ENCODE assay signal across 23 cellular contexts in genomic region chr2:108392029-108392428, GRCh38. TPM values are rescaled to one million over a fixed set of nuclear protein-coding genes. Genes with fewer than 3 reads are reported as not detected.
A peak's percentile ranks its signal among the peaks of the same experiment; 100 is the strongest.
DNase-seq lines count a peak whose midpoint lies in the region; ATAC-seq and TF ChIP-seq lines count a peak whose summit lies in the region.
"Had no signal": no experiment of that assay in that cellular context is flagged by ENCODE, and none has a peak within 500 bp of the region (broad histone marks: within the 10 kb centered on the region; RNA-seq: fewer than 3 reads in every experiment).

No MANE protein-coding gene starts in this region.

- no peak for TF ChIP-seq POLR2A in body of pancreas (IDR thresholded peaks at IDR 0.05)

- 82 to 90% methylated on average over 1 of the region's 1 CpG for WGBS in body of pancreas, 2 donors

- CTCF ChIA-PET in GM10248 (lab: Yijun Ruan, JAX): interaction anchor here (0.9 to 2.0 kb wide), 2 partner anchors 8 to 192 kb away, joined by 4 read pairs; no protein-coding TSS in a partner anchor

- TF ChIP-seq CTCF in endothelial cell (IDR thresholded peaks at IDR 0.05; ENCODE audit: unreplicated experiment) (no peak), body of pancreas (IDR thresholded peaks at IDR 0.05) (no peak), GM10248 (IDR thresholded peaks at IDR 0.05; ENCODE audit: control extremely low read depth, extremely low read depth, low read depth, missing control alignments) (no peak)

- intact Hi-C loops in body of pancreas (cut with DNase I): no loop called here

- peak overlapping the region; percentile 92 for H3K27ac Mint-ChIP-seq in endothelial cell (ENCODE audit: unreplicated experiment)
- H3K27ac Mint-ChIP-seq: CD4-positive, alpha-beta T cell; CD8-positive, alpha-beta memory T cell had no signal

- H3K9me3 ChIP-seq in SJCRH30 (replicated peaks): 0 out of 2 replicates have a peak, but pooled peaks cover 2% of the 10 kb centered on the region
- H3K9me3 ChIP-seq in body of pancreas: no peaks in the 10 kb centered on the region
- H3K9me3 ChIP-seq: BE2C had no signal

- ATAC-seq in body of pancreas: no peak
- ATAC-seq: A549, GM12878 had no signal

- H3K9me3 Mint-ChIP-seq in endothelial cell (ENCODE audit: unreplicated experiment): no peaks in the 10 kb centered on the region

- POLR2A ChIA-PET in GM10248 (lab: Yijun Ruan, JAX): no interaction called here

- no peak overlapping the region for H3K4me3 ChIP-seq in SJCRH30
- H3K4me3 ChIP-seq in body of pancreas: no peak overlapping the region
- H3K4me3 ChIP-seq: A549; BLaER1 treated with 17β-estradiol and CSF1 and Interleukin-3, amounts not matched to agents 10 nM and 100 nM; GM12878; GM23248 had no signal

- H3K27me3 Mint-ChIP-seq in endothelial cell (ENCODE audit: unreplicated experiment): peaks cover 1% of the 10 kb centered on the region

- H3K4me1 ChIP-seq in SJCRH30 (peaks cover 9% of the 10 kb centered on the region), body of pancreas (no peaks in the 10 kb centered on the region)
- H3K4me1 ChIP-seq: BE2C; BLaER1 treated with 17β-estradiol and CSF1 and Interleukin-3, amounts not matched to agents 10 nM and 100 nM had no signal

- H3K4me3 Mint-ChIP-seq in endothelial cell (ENCODE audit: unreplicated experiment): peak overlapping the region; percentile 11
- H3K4me3 Mint-ChIP-seq: CD14-positive monocyte; CD4-positive, alpha-beta T cell; CD8-positive, alpha-beta memory T cell had no signal

- DNase-seq in DMS53 (lab: John Stamatoyannopoulos, UW) (peak; percentile 41), SJCRH30 (peak; percentile 24 to 47), endothelial cell (ENCODE audit: low spot score) (no peak), myocyte (ENCODE audit: low read depth) (peak; percentile 22), body of pancreas (no peak), NCI-H2107 (lab: John Stamatoyannopoulos, UW) (no peak), caudate nucleus (lab: John Stamatoyannopoulos, UW) (no peak), GM10248 (ENCODE audit: extremely low spot score) (no peak)
- DNase-seq: 8988T; ACHN; AML-193; BE2C; CD4-positive, alpha-beta T cell; CD8-positive, alpha-beta memory T cell; DMS 273 treated with DMSO at 0.1 percent for 48 hours; DND-41; GM23248; H7; HCEC 1CT had no signal

- H3K36me3 ChIP-seq in SJCRH30 (no peaks in the 10 kb centered on the region), body of pancreas (replicated peaks in 1 of 2; ENCODE audit: insufficient read depth in 1 of 2, low read depth in 2 of 2) (no peaks in the 10 kb centered on the region)
- H3K36me3 ChIP-seq: BE2C; BLaER1 treated with 17β-estradiol and CSF1 and Interleukin-3, amounts not matched to agents 10 nM and 100 nM had no signal

- H3K27me3 ChIP-seq in SJCRH30 (no peaks in the 10 kb centered on the region), body of pancreas (no peaks in the 10 kb centered on the region)
- H3K27me3 ChIP-seq: BE2C; BLaER1 treated with 17β-estradiol and CSF1 and Interleukin-3, amounts not matched to agents 10 nM and 100 nM had no signal

- peaks cover 20% of the 10 kb centered on the region for H3K4me1 Mint-ChIP-seq in endothelial cell (ENCODE audit: unreplicated experiment)
- H3K4me1 Mint-ChIP-seq: CD14-positive monocyte; CD8-positive, alpha-beta memory T cell had no signal

- H3K27ac ChIP-seq in SJCRH30 (peak overlapping the region; percentile 9; the same call in 1 of the 2 replicates), body of pancreas (no peak overlapping the region), caudate nucleus (ENCODE audit: low read depth, low read length) (no peak overlapping the region)
- H3K27ac ChIP-seq: BLaER1 treated with 17β-estradiol and CSF1 and Interleukin-3, amounts not matched to agents 10 nM and 100 nM; GM23248 had no signal

- H3K36me3 Mint-ChIP-seq in endothelial cell (ENCODE audit: low read depth, unreplicated experiment): peaks cover 37% of the 10 kb centered on the region
- H3K36me3 Mint-ChIP-seq: CD14-positive monocyte had no signal

RNA-seq across cellular contexts. Expression of gene SULT1C4, which starts 14.3 kb away (rescaled TPM):
- total RNA-seq in SJCRH30 (2014; rRNA removed; shearing (Covaris generic)): 1.6 and 2.4 TPM in 2 replicates
- total RNA-seq in endothelial cell (ENCODE audit: unreplicated experiment) (22.6 TPM), myocyte (not detected in 2 replicates), body of pancreas (1 to 10 TPM; 1.3 to 4.2 TPM)
- 0.04 TPM for polyA plus RNA-seq in myocyte (2012)
- total RNA-seq: CD4-positive, alpha-beta T cell; CD8-positive, alpha-beta memory T cell; GM12878; GM23248 had no signal
- polyA plus RNA-seq: CD14-positive monocyte; CD8-positive, alpha-beta memory T cell; GM23248 had no signal

RNA-seq across cellular contexts. Expression of gene GCC2, which starts 57.0 kb away (rescaled TPM):
- 19.0 and 29.1 TPM in 2 replicates for total RNA-seq in SJCRH30 (2014; rRNA removed; shearing (Covaris generic))
- total RNA-seq in endothelial cell (ENCODE audit: unreplicated experiment) (64.9 TPM), myocyte (17.9 and 21.9 TPM in 2 replicates), body of pancreas (10 to 100 TPM; 29.6 to 75.5 TPM)
- polyA plus RNA-seq in myocyte (2012): 7.5 TPM

Comparison
In these comparisons a context has a peak if more than half of its experiments do, and no peak if none do; other contexts are left out.
1. DNase-seq: peak in DMS53 (single experiment), SJCRH30 (2 of 2) and myocyte (single experiment); none in endothelial cell (single experiment), body of pancreas (0 of 4), NCI-H2107 (single experiment), caudate nucleus (0 of 61) and GM10248 (single experiment).